2 cellular contexts compared by ENCODE assay signal in the genomic region with DNA sequence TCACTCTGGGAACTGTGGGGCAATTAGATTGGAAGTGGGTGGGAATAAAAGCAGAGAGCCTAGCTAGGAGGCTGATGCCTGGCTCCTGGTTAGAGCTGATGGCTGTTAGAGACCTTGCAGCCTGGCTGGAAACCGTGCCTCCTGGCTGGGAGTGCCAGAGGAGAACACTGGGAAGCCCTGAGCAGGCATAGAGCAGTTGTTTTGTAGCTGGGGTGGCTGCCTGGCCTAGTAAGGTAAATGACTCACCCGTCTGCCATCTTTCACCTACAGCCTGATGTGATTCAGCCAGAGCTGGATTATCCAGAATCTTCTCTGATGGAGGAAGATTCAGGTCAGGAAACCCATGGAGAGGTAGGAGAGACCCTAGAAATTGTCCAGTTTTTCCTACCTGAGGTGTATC.
TF ChIP-seq lines count a peak whose summit lies in the region.

No MANE protein-coding gene starts in this region.

TF ChIP-seq in HepG2, 621 proteins besides CTCF, POLR2A, EP300 and RAD21:
- peak; percentile 48; the same call in 1 of the 2 replicates for TF ChIP-seq FOSL2 (CRISPR knock-in tag; IDR thresholded peaks at IDR 0.05)
- no peak for TF ChIP-seq ZKSCAN5 (CRISPR knock-in tag; IDR thresholded peaks at IDR 0.05)
- TF ChIP-seq, protein P1, sequence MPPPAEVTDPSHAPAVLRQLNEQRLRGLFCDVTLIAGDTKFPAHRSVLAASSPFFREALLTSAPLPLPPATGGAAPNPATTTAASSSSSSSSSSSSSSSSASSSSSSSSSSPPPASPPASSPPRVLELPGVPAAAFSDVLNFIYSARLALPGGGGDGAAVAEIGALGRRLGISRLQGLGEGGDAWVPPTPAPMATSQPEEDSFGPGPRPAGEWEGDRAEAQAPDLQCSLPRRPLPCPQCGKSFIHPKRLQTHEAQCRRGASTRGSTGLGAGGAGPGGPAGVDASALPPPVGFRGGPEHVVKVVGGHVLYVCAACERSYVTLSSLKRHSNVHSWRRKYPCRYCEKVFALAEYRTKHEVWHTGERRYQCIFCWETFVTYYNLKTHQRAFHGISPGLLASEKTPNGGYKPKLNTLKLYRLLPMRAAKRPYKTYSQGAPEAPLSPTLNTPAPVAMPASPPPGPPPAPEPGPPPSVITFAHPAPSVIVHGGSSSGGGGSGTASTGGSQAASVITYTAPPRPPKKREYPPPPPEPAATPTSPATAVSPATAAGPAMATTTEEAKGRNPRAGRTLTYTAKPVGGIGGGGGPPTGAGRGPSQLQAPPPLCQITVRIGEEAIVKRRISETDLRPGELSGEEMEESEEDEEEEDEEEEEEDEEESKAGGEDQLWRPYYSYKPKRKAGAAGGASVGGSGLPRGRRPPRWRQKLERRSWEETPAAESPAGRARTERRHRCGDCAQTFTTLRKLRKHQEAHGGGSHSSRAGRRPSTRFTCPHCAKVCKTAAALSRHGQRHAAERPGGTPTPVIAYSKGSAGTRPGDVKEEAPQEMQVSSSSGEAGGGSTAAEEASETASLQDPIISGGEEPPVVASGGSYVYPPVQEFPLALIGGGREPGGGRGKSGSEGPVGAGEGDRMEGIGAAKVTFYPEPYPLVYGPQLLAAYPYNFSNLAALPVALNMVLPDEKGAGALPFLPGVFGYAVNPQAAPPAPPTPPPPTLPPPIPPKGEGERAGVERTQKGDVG (CRISPR knock-in tag; IDR thresholded peaks at IDR 0.05; ENCODE audit: borderline replicate concordance): no peak
- TF ChIP-seq NR2F2 (IDR thresholded peaks at IDR 0.05; ENCODE audit: borderline replicate concordance, low read depth): no peak

TF ChIP-seq in HEK293T, 16 proteins besides CTCF, POLR2A, EP300 and RAD21:
- TF ChIP-seq NFRKB (IDR thresholded peaks at IDR 0.05) (no peak), TARDBP (IDR thresholded peaks at IDR 0.05) (no peak), BHLHE40 (IDR thresholded peaks at IDR 0.05; ENCODE audit: borderline replicate concordance) (no peak), CTBP1 (IDR thresholded peaks at IDR 0.05; ENCODE audit: borderline replicate concordance) (no peak), ZNF384 (IDR thresholded peaks at IDR 0.05) (no peak), FOXM1 (IDR thresholded peaks at IDR 0.05; ENCODE audit: borderline replicate concordance) (no peak), FOXA1 (IDR thresholded peaks at IDR 0.05) (no peak), L3MBTL2 (conservative IDR thresholded peaks at IDR 0.05) (no peak), LEF1 (IDR thresholded peaks at IDR 0.05; ENCODE audit: borderline replicate concordance) (no peak)
